27 cellular contexts compared by ENCODE assay signal in genomic region chr2:1422716-1423285, GRCh38. TPM values are rescaled to one million over a fixed set of nuclear protein-coding genes. Genes with fewer than 3 reads are reported as not detected.
DNase-seq lines count a peak whose midpoint lies in the region; TF ChIP-seq lines count a peak whose summit lies in the region.
"Had no signal": no experiment of that assay in that cellular context is flagged by ENCODE, and none has a peak within 500 bp of the region (broad histone marks: within the 10 kb centered on the region; RNA-seq: fewer than 3 reads in every experiment).

No MANE protein-coding gene starts in this region.

- H3K4me1 ChIP-seq in endodermal cell (ENCODE audit: control insufficient read depth, insufficient read depth, low read length) = no peaks in the 10 kb centered on the region
- peaks cover 0 to 2% of the 10 kb centered on the region in 2 donors for H3K4me1 ChIP-seq in neuronal stem cell (ENCODE audit: control insufficient read depth in 2 of 2, insufficient read depth in 1 of 2, low read depth in 1 of 2, low read length in 2 of 2)
- H3K4me1 ChIP-seq: BE2C had no signal

- no peak overlapping the region for H3K27ac Mint-ChIP-seq in endodermal cell
- H3K27ac Mint-ChIP-seq: CD14-positive monocyte; CD4-positive, alpha-beta memory T cell had no signal

- H3K4me3 ChIP-seq in endodermal cell (ENCODE audit: low read length) = no peak overlapping the region
- no peak overlapping the region for H3K4me3 ChIP-seq in neuronal stem cell (ENCODE audit: low read length in 2 of 2)
- H3K4me3 ChIP-seq: BLaER1, GM12878 had no signal

- intact Hi-C loops in posterior vena cava (cut with DNase I) = no loop called here

- H3K36me3 Mint-ChIP-seq in endodermal cell (ENCODE audit: low read depth) = no peaks in the 10 kb centered on the region
- H3K36me3 Mint-ChIP-seq: CD14-positive monocyte; CD4-positive, alpha-beta memory T cell; CD4-positive, CD25-positive, alpha-beta regulatory T cell; CD8-positive, alpha-beta memory T cell had no signal

- H2BK12ac ChIP-seq in neuronal stem cell (ENCODE audit: low read length) = no peak overlapping the region

- peak; percentile 30 for DNase-seq in endodermal cell
- DNase-seq in neuronal stem cell (ENCODE audit: low spot score) = no peak
- peak; percentile 76 for DNase-seq in posterior vena cava (ENCODE audit: low spot score)
- no peak for DNase-seq in stimulated activated CD4-positive, alpha-beta T cell treated with anti-CD3 and anti-CD28 coated beads, Interleukin-1b, Interleukin-23, amount 100 ng/mL, for 48 hours
- no peak for DNase-seq in activated naive CD4-positive, alpha-beta T cell treated with Interleukin-2 at 50 U/mL for 16 hours
- no peak for DNase-seq in activated gamma-delta T cell (lab: John Stamatoyannopoulos, UW)
- DNase-seq: 8988T; ACHN; BE2C; C1 segment of cervical spinal cord; CD4-positive, alpha-beta memory T cell; CD4-positive, CD25-positive, alpha-beta regulatory T cell; CD8-positive, alpha-beta memory T cell; COR-L47; DMS 273 treated with DMSO at 0.1 percent for 48 hours; DMS153; DMS79; DND-41; EL; GDM1 had no signal

- H2BK5ac ChIP-seq in neuronal stem cell (ENCODE audit: low read length) = no peak overlapping the region

- H3K9me3 Mint-ChIP-seq in endodermal cell = no peaks in the 10 kb centered on the region
- H3K9me3 Mint-ChIP-seq: CD4-positive, CD25-positive, alpha-beta regulatory T cell had no signal

- H3K9ac ChIP-seq in endodermal cell (ENCODE audit: extremely low read depth, low read length, poor library complexity, severe bottlenecking) = no peak overlapping the region
- H3K9ac ChIP-seq in neuronal stem cell (ENCODE audit: low read depth, low read length, poor library complexity) = no peak overlapping the region
- H3K9ac ChIP-seq: BLaER1 had no signal

- no peak overlapping the region for H2BK120ac ChIP-seq in neuronal stem cell (ENCODE audit: low read depth, low read length)

- no peaks in the 10 kb centered on the region for H3K4me1 Mint-ChIP-seq in endodermal cell
- H3K4me1 Mint-ChIP-seq: CD14-positive monocyte; CD4-positive, alpha-beta memory T cell; CD4-positive, CD25-positive, alpha-beta regulatory T cell; CD8-positive, alpha-beta memory T cell had no signal

- peak overlapping the region; percentile 49 for H3K14ac ChIP-seq in neuronal stem cell (ENCODE audit: low read length)

- H3K4ac ChIP-seq in neuronal stem cell (ENCODE audit: low read length) = no peak overlapping the region

- H2BK15ac ChIP-seq in neuronal stem cell (ENCODE audit: low read length) = no peak overlapping the region

- no peaks in the 10 kb centered on the region for H3K36me3 ChIP-seq in endodermal cell (ENCODE audit: control insufficient read depth, insufficient read depth, low read length)
- H3K36me3 ChIP-seq in neuronal stem cell (replicated peaks in 1 of 2; ENCODE audit: control insufficient read depth in 2 of 2, insufficient read depth in 2 of 2, low read length in 2 of 2) = no peaks in the 10 kb centered on the region
- H3K36me3 ChIP-seq: BE2C, BLaER1 had no signal

- no peak overlapping the region for H4K8ac ChIP-seq in neuronal stem cell (ENCODE audit: low read depth, low read length)

- peak overlapping the region; percentile 49 for H3K18ac ChIP-seq in neuronal stem cell (ENCODE audit: low read length)

- no peaks in the 10 kb centered on the region for H3K79me1 ChIP-seq in neuronal stem cell (ENCODE audit: low read depth, low read length)

- H3K23ac ChIP-seq in neuronal stem cell (ENCODE audit: low read depth, low read length, poor library complexity) = no peak overlapping the region

- H2AK5ac ChIP-seq in neuronal stem cell (ENCODE audit: low read depth, low read length) = no peak overlapping the region

- H3K27ac ChIP-seq in endodermal cell (ENCODE audit: low read depth, low read length) (no peak overlapping the region), neuronal stem cell (replicated peaks; ENCODE audit: low read length) (no peak overlapping the region)
- H3K27ac ChIP-seq: BLaER1 had no signal

- no peaks in the 10 kb centered on the region for H3K27me3 ChIP-seq in endodermal cell (ENCODE audit: control insufficient read depth, insufficient read depth, low read length, poor library complexity, severe bottlenecking)
- H3K27me3 ChIP-seq in neuronal stem cell (ENCODE audit: control insufficient read depth in 3 of 3, insufficient read depth in 3 of 3, low read depth in 1 of 3, low read length in 3 of 3) = no peaks in the 10 kb centered on the region
- H3K27me3 ChIP-seq: BE2C, BLaER1 had no signal

- WGBS in endodermal cell (ENCODE audit: insufficient coverage in 1 of 2, insufficient read length in 1 of 2), 2 experiments = 88 to 94% methylated on average over 16 to 26 of the region's 26 CpGs
- WGBS in neuronal stem cell (ENCODE audit: extremely low coverage in 2 of 2, insufficient read length in 2 of 2, insufficient replicate concordance in 1 of 2), 2 donors = no CpG with 5 or more reads among the region's 26 CpGs

- no peak overlapping the region for H4K91ac ChIP-seq in neuronal stem cell (ENCODE audit: low read depth, low read length, poor library complexity)

- no peaks in the 10 kb centered on the region for H3K9me3 ChIP-seq in endodermal cell (ENCODE audit: control insufficient read depth, low read length)
- H3K9me3 ChIP-seq in neuronal stem cell (replicated peaks in 1 of 2; ENCODE audit: control insufficient read depth in 2 of 2, insufficient read depth in 1 of 2, low read depth in 1 of 2, low read length in 2 of 2) = no peaks in the 10 kb centered on the region
- H3K9me3 ChIP-seq: BE2C, BLaER1 had no signal

- peaks cover 7% of the 10 kb centered on the region for H3K27me3 Mint-ChIP-seq in endodermal cell (ENCODE audit: insufficient read depth)
- H3K27me3 Mint-ChIP-seq: CD4-positive, alpha-beta memory T cell; CD4-positive, CD25-positive, alpha-beta regulatory T cell had no signal

- no peak overlapping the region for H2AFZ ChIP-seq in neuronal stem cell (ENCODE audit: low read length)

- no peak for TF ChIP-seq CTCF in endodermal cell (conservative IDR thresholded peaks at IDR 0.05)

- H3K4me3 Mint-ChIP-seq in endodermal cell = no peak overlapping the region
- H3K4me3 Mint-ChIP-seq: CD14-positive monocyte; CD4-positive, alpha-beta memory T cell; CD4-positive, CD25-positive, alpha-beta regulatory T cell; CD8-positive, alpha-beta memory T cell had no signal

- H3K4me2 ChIP-seq in neuronal stem cell (ENCODE audit: insufficient read depth, low read length, poor library complexity, severe bottlenecking) = no peak overlapping the region
- H3K4me2 ChIP-seq: BLaER1 had no signal

RNA-seq across cellular contexts. Expression of gene TPO, which starts 9.5 kb away (rescaled TPM):
- total RNA-seq in endodermal cell = not detected
- polyA plus RNA-seq in endodermal cell (2013, experiment 1 of 2) = 0.50 TPM
- 0.29 TPM for polyA plus RNA-seq in endodermal cell (2013, experiment 2 of 2)
- not detected for polyA plus RNA-seq in neuronal stem cell (2013, experiment 1 of 2)
- polyA plus RNA-seq in neuronal stem cell (2013, experiment 2 of 2) = 0.07 TPM
- 1 to 10 TPM; 6.0 to 6.5 TPM for total RNA-seq in posterior vena cava
- total RNA-seq: A673; CD4-positive, alpha-beta memory T cell; CD8-positive, alpha-beta memory T cell; Daoy; G401; GM12878 had no signal
- polyA plus RNA-seq: AG04450, CD14-positive monocyte had no signal

Comparison
In these comparisons a context has a peak if more than half of its experiments do, and no peak if none do; other contexts are left out.
1. DNase-seq: peak in endodermal cell (single experiment) and posterior vena cava (single experiment); none in neuronal stem cell (single experiment), stimulated activated CD4-positive, alpha-beta T cell treated with anti-CD3 and anti-CD28 coated beads, Interleukin-1b, Interleukin-23, amount 100 ng/mL, for 48 hours (single experiment), activated naive CD4-positive, alpha-beta T cell treated with Interleukin-2 at 50 U/mL for 16 hours (single experiment) and activated gamma-delta T cell (single experiment).
2. RNA of gene TPO, which starts 9.5 kb away (total RNA-seq): 6.0 to 6.5 TPM in posterior vena cava; not detected in endodermal cell; every median in the first group is over 4 times any median in the second.